In the genomic region with DNA sequence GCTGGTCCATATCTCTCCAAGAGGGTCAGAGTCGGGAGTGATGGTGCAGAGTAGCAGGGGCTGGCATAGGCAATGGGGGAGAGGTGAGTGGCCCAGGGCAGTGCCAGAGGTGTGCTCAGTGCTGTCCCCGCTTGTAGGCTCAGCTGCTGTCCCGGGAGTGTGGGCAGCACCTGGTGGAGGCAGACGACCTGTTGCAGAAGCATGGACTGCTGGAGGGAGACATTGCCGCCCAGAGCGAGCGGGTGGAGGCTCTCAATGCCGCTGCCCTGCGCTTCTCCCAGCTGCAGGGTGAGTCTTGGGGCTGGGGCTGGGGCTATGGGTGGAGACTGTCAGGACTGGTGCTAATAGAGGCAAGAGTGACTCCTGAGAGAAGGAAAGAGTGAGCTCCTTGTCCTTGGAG, we compare ENCODE assay signal across 22 cellular contexts. TPM values are rescaled to one million over a fixed set of nuclear protein-coding genes. Genes with fewer than 3 reads are reported as not detected.
DNase-seq lines count a peak whose midpoint lies in the region; ATAC-seq, FAIRE-seq and TF ChIP-seq lines count a peak whose summit lies in the region.
"Had no signal": no experiment of that assay in that cellular context is flagged by ENCODE, and none has a peak within 500 bp of the region (broad histone marks: within the 10 kb centered on the region; RNA-seq: fewer than 3 reads in every experiment).

No MANE protein-coding gene starts in this region.

- DNase-seq in A549 (ENCODE audit: low read depth in 1 of 2, low spot score in 1 of 2) (no peak), RPMI8226 (peak; percentile 16), HepG2 (ENCODE audit: low spot score) (no peak), gastrocnemius medialis (no peak), NCI-H526 (lab: John Stamatoyannopoulos, UW) (no peak), NOMO-1 (lab: John Stamatoyannopoulos, UW; ENCODE audit: unreplicated experiment in 2 of 2) (no peak), T-helper 2 cell (no peak)
- DNase-seq: Caco-2; CD4-positive, CD25-positive, alpha-beta regulatory T cell; CD8-positive, alpha-beta T cell; DMS153; DMS79 treated with DMSO at 0.1 percent for 48 hours; GF-D8; H9; HFFc6 had no signal

- no TSS peak for BruUV-seq in HepG2 (replicated peaks; lab: Mats Ljungman, UMichigan)

- no peaks in the 10 kb centered on the region for H3K79me2 ChIP-seq in HepG2 (ENCODE audit: insufficient read depth, low read length)

- no peak overlapping the region for H2AFZ ChIP-seq in HepG2 (ENCODE audit: low read length)
- H2AFZ ChIP-seq: GM23338 had no signal

- peaks cover 2 to 11% of the 10 kb centered on the region in 2 experiments; a peak in 3 of 5 replicates for H3K27me3 ChIP-seq in HepG2 (ENCODE audit: control insufficient read depth in 1 of 2, insufficient read depth in 2 of 2, low read length in 2 of 2)
- H3K27me3 ChIP-seq in gastrocnemius medialis, result no peaks in the 10 kb centered on the region
- H3K27me3 ChIP-seq: BLaER1 had no signal

- TF ChIP-seq CTCF in A549 (IDR thresholded peaks at IDR 0.05), result no peak
- TF ChIP-seq CTCF in HEK293 (tag by site-specific recombination; IDR thresholded peaks at IDR 0.05), result no peak
- TF ChIP-seq CTCF in HepG2 (CRISPR knock-in tag; IDR thresholded peaks at IDR 0.05), result 0 out of 2 replicates have a peak, but pooled peaks have one; percentile 20
- no peak for TF ChIP-seq CTCF in gastrocnemius medialis (IDR thresholded peaks at IDR 0.05 in 4 of 5, conservative IDR thresholded peaks at IDR 0.05 in 1 of 5)

- CTCF ChIA-PET in A549 (lab: Yijun Ruan, JAX) (interaction anchor here (0.6 to 9.0 kb wide), 14 partner anchors 9 to 781 kb away, joined by 3 to 51 read pairs (median 4); a partner anchor contains a TSS), HEK293 (lab: Yijun Ruan, JAX) (interaction anchor here (0.6 to 2.2 kb wide), 5 partner anchors 11 to 64 kb away, joined by 3 to 9 read pairs (median 4); no protein-coding TSS in a partner anchor), HepG2 (lab: Yijun Ruan, JAX; ENCODE audit: low intra/inter-chr PET ratio, low total read pairs) (no interaction called here)

- H3K9me3 ChIP-seq in A549, result no peaks in the 10 kb centered on the region
- no peaks in the 10 kb centered on the region for H3K9me3 ChIP-seq in HEK293 (ENCODE audit: control insufficient read depth, insufficient read depth, low read depth, low read length)
- no peaks in the 10 kb centered on the region for H3K9me3 ChIP-seq in HepG2 (ENCODE audit: low read length)
- no peaks in the 10 kb centered on the region for H3K9me3 ChIP-seq in gastrocnemius medialis
- H3K9me3 ChIP-seq: BLaER1, Caco-2 had no signal

- TF ChIP-seq POLR2A in A549 (IDR thresholded peaks at IDR 0.05; ENCODE audit: low read length) (no peak), HepG2 (IDR thresholded peaks at IDR 0.05; ENCODE audit: insufficient read depth in 1 of 2, low read depth in 2 of 2, low read length in 2 of 2) (no peak), gastrocnemius medialis (IDR thresholded peaks at IDR 0.05) (no peak)

- no peak overlapping the region for H3K4me3 ChIP-seq in A549
- no peak overlapping the region for H3K4me3 ChIP-seq in HEK293 (ENCODE audit: low read depth, low read length)
- H3K4me3 ChIP-seq in HepG2 (replicated peaks in 1 of 3; ENCODE audit: insufficient read depth in 1 of 3, low read depth in 2 of 3, low read length in 3 of 3), result no peak overlapping the region
- no peak overlapping the region for H3K4me3 ChIP-seq in gastrocnemius medialis
- H3K4me3 ChIP-seq: BLaER1, GM23338 had no signal

- no peak overlapping the region for H3K27ac ChIP-seq in A549
- no peak overlapping the region for H3K27ac ChIP-seq in HEK293 (ENCODE audit: extremely low read depth, low read depth, low read length)
- no peak overlapping the region for H3K27ac ChIP-seq in HepG2 (ENCODE audit: extremely low read length, insufficient read depth, low read length)
- H3K27ac ChIP-seq in gastrocnemius medialis, result no peak overlapping the region
- H3K27ac ChIP-seq: BLaER1, C4-2B had no signal

- no peak overlapping the region for H3K4me2 ChIP-seq in A549
- H3K4me2 ChIP-seq in HepG2 (ENCODE audit: low read depth, low read length), result no peak overlapping the region
- H3K4me2 ChIP-seq: BLaER1, GM23338 had no signal

- no peak overlapping the region for H3K9ac ChIP-seq in HepG2 (ENCODE audit: insufficient read depth, low read depth, low read length)
- H3K9ac ChIP-seq: BLaER1 had no signal

- no peaks in the 10 kb centered on the region; a peak in 1 of 3 replicates for H3K36me3 ChIP-seq in HEK293 (ENCODE audit: control insufficient read depth in 2 of 2, insufficient read depth in 1 of 2, low read length in 2 of 2)
- no peaks in the 10 kb centered on the region for H3K36me3 ChIP-seq in HepG2 (replicated peaks in 1 of 2; ENCODE audit: control insufficient read depth in 1 of 2, insufficient read depth in 2 of 2, low read length in 2 of 2)
- no peaks in the 10 kb centered on the region for H3K36me3 ChIP-seq in gastrocnemius medialis
- H3K36me3 ChIP-seq: BLaER1 had no signal

- TF ChIP-seq EP300 in A549 (IDR thresholded peaks at IDR 0.05), result no peak
- TF ChIP-seq EP300 in HepG2 (IDR thresholded peaks at IDR 0.05; ENCODE audit: low read depth in 2 of 2, low read length in 2 of 2), result no peak
- no peak for TF ChIP-seq EP300 in HepG2 (CRISPR knock-in tag; IDR thresholded peaks at IDR 0.05; ENCODE audit: borderline replicate concordance)

- in situ Hi-C loops in HepG2 (cut with HindIII; ENCODE audit: extremely low pct_ligation_motif_present, low pct_unique_long_range_greater_than_20kb), result no loop called here
- in situ Hi-C loops in gastrocnemius medialis (cut with MboI; ENCODE audit: low sequenced_read_pairs in 4 of 4), result no loop called here

- FAIRE-seq in A549 (lab: Jason Lieb, UNC), result no peak
- FAIRE-seq in HepG2 (lab: Jason Lieb, UNC), result no peak
- FAIRE-seq: GM12891, GM18507 had no signal

- TF ChIP-seq RAD21 in A549 (conservative IDR thresholded peaks at IDR 0.05 in 1 of 2, IDR thresholded peaks at IDR 0.05 in 1 of 2), result no peak
- no peak for TF ChIP-seq RAD21 in HepG2 (CRISPR knock-in tag; IDR thresholded peaks at IDR 0.05)

- intact Hi-C loops in HepG2 (cut with micrococcal nuclease; ENCODE audit: unreplicated experiment), result no loop called here
- intact Hi-C loops in gastrocnemius medialis (cut with DNase I; ENCODE audit: low total_unique reads), result no loop called here

- peak; percentile 20 to 35; a peak in 5 of 6 replicates for ATAC-seq in A549
- peak; percentile 54; the same call in 2 of the 3 replicates for ATAC-seq in HepG2
- ATAC-seq in gastrocnemius medialis, result no peak
- ATAC-seq: CD8-positive, alpha-beta T cell; GM23338; HCT116 had no signal

- WGBS in A549 (ENCODE audit: missing lambda C conversion rate), result 57% methylated on average over 9 of the region's 9 CpGs
- WGBS in HepG2 (ENCODE audit: low lambda C conversion rate), result 40% methylated on average over 6 of the region's 9 CpGs

- H3K4me1 ChIP-seq in A549, result no peaks in the 10 kb centered on the region
- no peaks in the 10 kb centered on the region for H3K4me1 ChIP-seq in HEK293 (ENCODE audit: control insufficient read depth, insufficient read depth, low read length)
- no peaks in the 10 kb centered on the region for H3K4me1 ChIP-seq in HepG2 (ENCODE audit: insufficient read depth, low read length)
- H3K4me1 ChIP-seq in gastrocnemius medialis, result no peaks in the 10 kb centered on the region
- H3K4me1 ChIP-seq: Caco-2 had no signal

- H4K20me1 ChIP-seq in HepG2 (ENCODE audit: insufficient read depth, low read length), result no peaks in the 10 kb centered on the region; the same call in 1 of the 2 replicates
- H4K20me1 ChIP-seq: BLaER1 had no signal

- POLR2A ChIA-PET in A549 (lab: Yijun Ruan, JAX), result no interaction called here
- POLR2A ChIA-PET in HEK293 (lab: Yijun Ruan, JAX), result no interaction called here
- POLR2A ChIA-PET in HepG2 (lab: Yijun Ruan, JAX), result no interaction called here

RNA-seq across cellular contexts. Expression of a gene that starts 39.3 kb away (rescaled TPM):
- 1.4 and 2.2 TPM in 2 replicates for polyA plus RNA-seq in A549 (2011; rRNA removed)
- 2.0 TPM in 2 replicates for polyA plus RNA-seq in A549 (2012; cell fraction: cytosol; rRNA removed)
- 3.9 and 4.2 TPM in 2 replicates for polyA plus RNA-seq in A549 (2012; cell fraction: nucleus; rRNA removed)
- 1.2 to 2.0 TPM (median 1.4 TPM) in 3 replicates for polyA plus RNA-seq in A549 (2017; fragmentation: RNase III; extraction: RNeasy Plus Mini Kit Qiagen cat#74134 plus additional on column Dnase treatment)
- polyA minus RNA-seq in A549 (2011; rRNA and poly(A)+ RNA removed), result 1.1 and 1.2 TPM in 2 replicates
- 0.11 TPM in 1 of 2 replicates, not detected in the other for total RNA-seq in HepG2 (2016; rRNA removed; fragmentation: Illumina TruSeq; extraction: Trizol)
- not detected in 2 replicates for total RNA-seq in HepG2 (2016; cell fraction: cytosol; rRNA removed; fragmentation: Illumina TruSeq; extraction: Trizol; ENCODE audit: low read depth)
- total RNA-seq in HepG2 (2016; cell fraction: insoluble cytoplasmic fraction; rRNA removed; fragmentation: Illumina TruSeq; extraction: Trizol), result not detected in 2 replicates
- not detected in 2 replicates for total RNA-seq in HepG2 (2016; cell fraction: membrane; rRNA removed; fragmentation: Illumina TruSeq; extraction: Trizol)
- total RNA-seq in HepG2 (2016; cell fraction: nucleus; rRNA removed; fragmentation: Illumina TruSeq; extraction: Trizol), result not detected in 2 replicates
- polyA plus RNA-seq in HepG2 (2011; rRNA removed), result 0.08 and 0.11 TPM in 2 replicates
- 0.04 and 0.11 TPM in 2 replicates for polyA plus RNA-seq in HepG2 (2011; cell fraction: cytosol; rRNA removed)
- polyA plus RNA-seq in HepG2 (2011; cell fraction: nucleus; rRNA removed), result 0.26 and 0.29 TPM in 2 replicates
- 0.11 TPM in 2 replicates for polyA plus RNA-seq in HepG2 (2012)
- polyA plus RNA-seq in HepG2 (2016; cell fraction: cytosol; fragmentation: Illumina TruSeq; extraction: Trizol; ENCODE audit: low read depth), result not detected in 2 replicates
- not detected in 2 replicates for polyA plus RNA-seq in HepG2 (2016; cell fraction: insoluble cytoplasmic fraction; fragmentation: Illumina TruSeq; extraction: Trizol; ENCODE audit: low read depth)
- polyA plus RNA-seq in HepG2 (2016; cell fraction: membrane; fragmentation: Illumina TruSeq; extraction: Trizol; ENCODE audit: low read depth), result not detected in 2 replicates
- polyA plus RNA-seq in HepG2 (2016; cell fraction: nucleus; fragmentation: Illumina TruSeq; extraction: Trizol; ENCODE audit: insufficient read depth, low read depth), result not detected in 2 replicates
- polyA minus RNA-seq in HepG2 (2011; rRNA and poly(A)+ RNA removed; ENCODE audit: low replicate concordance), result 0.30 and 1.5 TPM in 2 replicates
- not detected in 2 replicates for polyA minus RNA-seq in HepG2 (2011; cell fraction: cytosol; rRNA and poly(A)+ RNA removed)
- polyA minus RNA-seq in HepG2 (2011; cell fraction: nucleus; rRNA and poly(A)+ RNA removed), result not detected in 2 replicates
- 1 to 10 TPM in 3 of 4 donors, under 1 TPM in 1; 0.86 to 5.9 (median 2.4) TPM for total RNA-seq in gastrocnemius medialis
- total RNA-seq: CD4-positive, CD25-positive, alpha-beta regulatory T cell had no signal
- polyA plus RNA-seq: CD4-positive, CD25-positive, alpha-beta regulatory T cell had no signal

RNA-seq across cellular contexts. Expression of a gene that starts 40.6 kb away (rescaled TPM):
- polyA plus RNA-seq in A549 (2011; rRNA removed) (202 and 241 TPM in 2 replicates), A549 (2017; fragmentation: RNase III; extraction: RNeasy Plus Mini Kit Qiagen cat#74134 plus additional on column Dnase treatment) (280 to 298 TPM (median 296 TPM) in 3 replicates), HepG2 (2011; rRNA removed) (51.4 and 75.9 TPM in 2 replicates)
- polyA plus RNA-seq in A549 (2012; cell fraction: cytosol; rRNA removed), result 713 and 819 TPM in 2 replicates
- polyA plus RNA-seq in A549 (2012; cell fraction: nucleus; rRNA removed), result 565 and 810 TPM in 2 replicates
- polyA minus RNA-seq in A549 (2011; rRNA and poly(A)+ RNA removed), result 192 and 225 TPM in 2 replicates
- total RNA-seq in HepG2 (2016; rRNA removed; fragmentation: Illumina TruSeq; extraction: Trizol) (25.9 and 32.7 TPM in 2 replicates), gastrocnemius medialis (100 to 1,000 TPM; 254 to 679 (median 280) TPM)
- 8.2 and 10.9 TPM in 2 replicates for total RNA-seq in HepG2 (2016; cell fraction: cytosol; rRNA removed; fragmentation: Illumina TruSeq; extraction: Trizol; ENCODE audit: low read depth)
- total RNA-seq in HepG2 (2016; cell fraction: insoluble cytoplasmic fraction; rRNA removed; fragmentation: Illumina TruSeq; extraction: Trizol), result 28.3 and 39.1 TPM in 2 replicates
- total RNA-seq in HepG2 (2016; cell fraction: membrane; rRNA removed; fragmentation: Illumina TruSeq; extraction: Trizol), result 7.6 and 7.9 TPM in 2 replicates
- total RNA-seq in HepG2 (2016; cell fraction: nucleus; rRNA removed; fragmentation: Illumina TruSeq; extraction: Trizol), result 9.9 and 11.1 TPM in 2 replicates
- polyA plus RNA-seq in HepG2 (2011; cell fraction: cytosol; rRNA removed), result 66.0 and 107 TPM in 2 replicates
- polyA plus RNA-seq in HepG2 (2011; cell fraction: nucleus; rRNA removed), result 44.9 and 46.6 TPM in 2 replicates
- 39.5 and 39.8 TPM in 2 replicates for polyA plus RNA-seq in HepG2 (2012)
- 10.5 and 11.4 TPM in 2 replicates for polyA plus RNA-seq in HepG2 (2016; cell fraction: cytosol; fragmentation: Illumina TruSeq; extraction: Trizol; ENCODE audit: low read depth)
- polyA plus RNA-seq in HepG2 (2016; cell fraction: insoluble cytoplasmic fraction; fragmentation: Illumina TruSeq; extraction: Trizol; ENCODE audit: low read depth), result 31.5 and 40.3 TPM in 2 replicates
- 6.6 and 8.8 TPM in 2 replicates for polyA plus RNA-seq in HepG2 (2016; cell fraction: membrane; fragmentation: Illumina TruSeq; extraction: Trizol; ENCODE audit: low read depth)
- polyA plus RNA-seq in HepG2 (2016; cell fraction: nucleus; fragmentation: Illumina TruSeq; extraction: Trizol; ENCODE audit: insufficient read depth, low read depth), result 18.0 and 18.8 TPM in 2 replicates
- polyA minus RNA-seq in HepG2 (2011; rRNA and poly(A)+ RNA removed; ENCODE audit: low replicate concordance), result 42.8 and 149 TPM in 2 replicates
- 28.8 and 32.2 TPM in 2 replicates for polyA minus RNA-seq in HepG2 (2011; cell fraction: cytosol; rRNA and poly(A)+ RNA removed)
- 6.0 and 10.4 TPM in 2 replicates for polyA minus RNA-seq in HepG2 (2011; cell fraction: nucleus; rRNA and poly(A)+ RNA removed)

Comparison
In these comparisons a context has a peak if more than half of its experiments do, and no peak if none do; other contexts are left out.
1. ATAC-seq: peak in A549 (2 of 2) and HepG2 (single experiment); none in gastrocnemius medialis (0 of 2).
2. RNA of a gene that starts 40.6 kb away (total RNA-seq): 254 to 679 TPM in gastrocnemius medialis; 7.6 to 39.1 TPM in HepG2; every median in the first group is over 4 times any median in the second.